Comparison of ENCODE assay signal across 28 cellular contexts in the genomic region with DNA sequence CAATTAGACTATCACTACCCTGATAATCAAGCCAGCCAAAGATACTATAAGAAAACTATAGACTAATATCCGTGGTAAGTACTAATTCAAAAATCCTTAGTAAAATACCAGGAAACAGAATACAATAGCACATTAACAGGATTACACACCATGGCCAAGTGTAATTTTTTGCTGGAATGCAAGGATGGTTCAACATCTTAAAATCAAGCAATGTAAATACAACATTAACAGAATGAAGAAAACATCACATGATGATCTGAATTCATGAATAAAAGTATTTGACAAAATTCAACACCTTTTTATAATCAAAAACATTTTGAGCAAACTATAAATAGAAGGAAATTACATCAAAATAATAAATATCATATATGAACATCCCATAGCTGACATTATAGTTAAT.
"Had no signal": no experiment of that assay in that cellular context is flagged by ENCODE, and none has a peak within 500 bp of the region (broad histone marks: within the 10 kb centered on the region; RNA-seq: fewer than 3 reads in every experiment).

No MANE protein-coding gene starts in this region.

- DNase-seq: natural killer cell; occipital lobe; ovary; posterior cingulate gyrus; psoas muscle; right cardiac atrium; right lobe of liver; sigmoid colon; spleen; stimulated activated CD4-positive, alpha-beta T cell treated with anti-CD3 and anti-CD28 coated beads, Interleukin-12 subunit alpha, Interleukin-12 subunit beta, amount 100 ng/mL, for 4 hours; stimulated activated CD4-positive, alpha-beta T cell treated with anti-CD3 and anti-CD28 coated beads, Interleukin-1b, Interleukin-23, amount 100 ng/mL, for 48 hours; stimulated activated CD4-positive, alpha-beta T cell treated with anti-CD3 and anti-CD28 coated beads, Interleukin-4, amount 100 ng/mL, for 1 hour; stimulated activated CD4-positive, alpha-beta T cell treated with anti-CD3 and anti-CD28 coated beads, Interleukin-4, amount 100 ng/mL, for 4 hours; stimulated activated CD8-positive, alpha-beta memory T cell treated with anti-CD3 and anti-CD28 coated beads, Interleukin-4, amount 100 ng/mL, for 48 hours; stimulated activated naive CD4-positive, alpha-beta T cell; stimulated activated naive CD8-positive, alpha-beta T cell treated with anti-CD3 and anti-CD28 coated beads, Interleukin-15, amount 100 ng/mL, for 72 hours; stimulated activated naive CD8-positive, alpha-beta T cell treated with anti-CD3 and anti-CD28 coated beads, Interleukin-15, Interleukin-2, amounts not matched to agents 100 U/mL and 50 U/mL, for 24 hours; substantia nigra; testis; tibial artery; transverse colon; upper lobe of right lung; uterus had no signal

- H2AFZ ChIP-seq: neural progenitor cell, parathyroid adenoma had no signal

- H3K9me3 ChIP-seq: ovary, right lobe of liver, sigmoid colon, testis, upper lobe of right lung, uterus had no signal

- H3K4me1 ChIP-seq: neural progenitor cell, parathyroid adenoma, psoas muscle, right lobe of liver, sigmoid colon, spleen, suprapubic skin, testis, tibial artery, transverse colon, upper lobe of right lung, uterus had no signal

- H3K79me2 ChIP-seq: parathyroid adenoma had no signal

- H3K4me2 ChIP-seq: neural progenitor cell, smooth muscle cell had no signal

- H3K4me3 ChIP-seq: neural progenitor cell, ovary, psoas muscle, right lobe of liver, sigmoid colon, smooth muscle cell, spleen, suprapubic skin, testis, tibial artery, transverse colon, upper lobe of right lung, uterus had no signal

- H3K36me3 ChIP-seq: ovary, right lobe of liver, sigmoid colon, spleen, suprapubic skin, tibial artery, transverse colon, upper lobe of right lung, uterus had no signal

- ATAC-seq: natural killer cell; psoas muscle; right cardiac atrium; right lobe of liver; stimulated activated memory B cell treated with anti-CD40 and anti-IgM and Interleukin-4, amounts not matched to agents 10 μg/mL and 1 μg/mL and 100 μg/mL, for 72 hours; stimulated activated naive CD8-positive, alpha-beta T cell treated with anti-CD3 and anti-CD28 coated beads, Interleukin-15, amount 100 ng/mL, for 72 hours; stimulated activated naive CD8-positive, alpha-beta T cell treated with anti-CD3 and anti-CD28 coated beads, Interleukin-15, Interleukin-2, amounts not matched to agents 100 U/mL and 50 U/mL, for 24 hours; upper lobe of right lung had no signal

- H3K27ac ChIP-seq: neural progenitor cell, ovary, parathyroid adenoma, psoas muscle, right lobe of liver, sigmoid colon, spleen, suprapubic skin, testis, tibial artery, transverse colon, upper lobe of right lung, uterus had no signal
